8 cellular contexts compared by ENCODE assay signal in genomic region chr1:37999434-38000232, GRCh38. TPM values are rescaled to one million over a fixed set of nuclear protein-coding genes. Genes with fewer than 3 reads are reported as not detected.
A peak's percentile ranks its signal among the peaks of the same experiment; 100 is the strongest.
DNase-seq lines count a peak whose midpoint lies in the region; ATAC-seq and TF ChIP-seq lines count a peak whose summit lies in the region.

No MANE protein-coding gene starts in this region.

- peak overlapping the region; percentile 59 for H3K4me3 Mint-ChIP-seq in mesothelial cell of epicardium

- H3K9me3 Mint-ChIP-seq in mesothelial cell of epicardium, result no peaks in the 10 kb centered on the region

- TF ChIP-seq POLR2A in Peyer's patch (IDR thresholded peaks at IDR 0.05), result no peak
- no peak for TF ChIP-seq POLR2A in uterus (IDR thresholded peaks at IDR 0.05)

- H3K4me1 Mint-ChIP-seq in mesothelial cell of epicardium, result peaks cover 56% of the 10 kb centered on the region

- no peaks in the 10 kb centered on the region for H3K27me3 Mint-ChIP-seq in mesothelial cell of epicardium (ENCODE audit: low read depth)

- peak; percentile 76 for DNase-seq in EL
- DNase-seq in Peyer's patch, result no peak
- peak; percentile 68 to 89 for DNase-seq in dermis microvascular lymphatic vessel endothelial cell (ENCODE audit: low read depth in 2 of 2)
- DNase-seq in mesothelial cell of epicardium (ENCODE audit: low spot score in 2 of 2, unreplicated experiment in 2 of 2), result no peak
- peak; percentile 59 to 61 for DNase-seq in uterus
- DNase-seq in NOMO-1 (lab: John Stamatoyannopoulos, UW; ENCODE audit: unreplicated experiment in 2 of 2), result no peak

- H3K27ac ChIP-seq in Peyer's patch, result peak overlapping the region; percentile 70 to 85 (median 78)
- peak overlapping the region; percentile 94 to 97 for H3K27ac ChIP-seq in uterus

- intact Hi-C loops in uterus (cut with DNase I; ENCODE audit: low total_unique reads), result no loop called here

- no peak for ATAC-seq in HG02759 (IDR thresholded peaks at IDR 0.05; ENCODE audit: unreplicated experiment)
- no peak for ATAC-seq in activated CD4-positive, CD25-positive, alpha-beta regulatory T cell treated with anti-CD3 and anti-CD28 coated beads, Interleukin-2, amount 50 U/mL, for 24 hours

- H3K9me3 ChIP-seq in Peyer's patch (no peaks in the 10 kb centered on the region), uterus (no peaks in the 10 kb centered on the region)

- peaks cover 2% of the 10 kb centered on the region for H3K36me3 Mint-ChIP-seq in mesothelial cell of epicardium

- H3K27me3 ChIP-seq in Peyer's patch, result no peaks in the 10 kb centered on the region
- no peaks in the 10 kb centered on the region for H3K27me3 ChIP-seq in uterus

- TF ChIP-seq CTCF in Peyer's patch (IDR thresholded peaks at IDR 0.05) (no peak), mesothelial cell of epicardium (IDR thresholded peaks at IDR 0.05; ENCODE audit: unreplicated experiment) (no peak), uterus (IDR thresholded peaks at IDR 0.05) (no peak)

- H3K27ac Mint-ChIP-seq in mesothelial cell of epicardium, result peak overlapping the region; percentile 100

- H3K36me3 ChIP-seq in Peyer's patch, result no peaks in the 10 kb centered on the region
- no peaks in the 10 kb centered on the region for H3K36me3 ChIP-seq in uterus

- peaks cover 0 to 81% (median 0%) of the 10 kb centered on the region in 4 donors for H3K4me1 ChIP-seq in Peyer's patch
- peaks cover 8 to 41% of the 10 kb centered on the region in 2 donors for H3K4me1 ChIP-seq in uterus

- H3K4me3 ChIP-seq in Peyer's patch (no peak overlapping the region), uterus (no peak overlapping the region)

RNA-seq across cellular contexts. Expression of gene FHL3, which starts 5.7 kb away (rescaled TPM):
- total RNA-seq in Peyer's patch, result 10 to 100 TPM in 1 of 4 donors, 1 to 10 TPM in 3; 3.3 to 13.2 (median 4.9) TPM
- 10.9 and 18.1 TPM in 2 replicates for total RNA-seq in dermis microvascular lymphatic vessel endothelial cell
- total RNA-seq in mesothelial cell of epicardium, result 46.1 to 50.6 TPM (median 46.2 TPM) in 3 replicates
- 10 to 100 TPM; 21.0 to 97.5 (median 42.1) TPM for total RNA-seq in uterus

RNA-seq across cellular contexts. Expression of gene SF3A3, which starts 9.8 kb away (rescaled TPM):
- total RNA-seq in Peyer's patch, result 100 to 1,000 TPM in 1 of 4 donors, 10 to 100 TPM in 3; 29.9 to 144 (median 36.0) TPM
- total RNA-seq in dermis microvascular lymphatic vessel endothelial cell, result 44.0 and 63.3 TPM in 2 replicates
- 69.8 to 82.2 TPM (median 80.7 TPM) in 3 replicates for total RNA-seq in mesothelial cell of epicardium
- total RNA-seq in uterus, result 100 to 1,000 TPM in 1 of 4 donors, 10 to 100 TPM in 3; 22.6 to 102 (median 45.4) TPM

RNA-seq across cellular contexts. Expression of gene UTP11, which starts 12.9 kb away (rescaled TPM):
- total RNA-seq in Peyer's patch (10 to 100 TPM in 3 of 4 donors, 1 to 10 TPM in 1; 8.9 to 23.1 (median 18.8) TPM), dermis microvascular lymphatic vessel endothelial cell (24.7 and 32.5 TPM in 2 replicates), mesothelial cell of epicardium (32.3 to 37.2 TPM (median 36.5 TPM) in 3 replicates), uterus (10 to 100 TPM in 3 of 4 donors, 1 to 10 TPM in 1; 8.2 to 60.3 (median 36.9) TPM)

RNA-seq across cellular contexts. Expression of gene POU3F1, which starts 47.0 kb away (rescaled TPM):
- total RNA-seq in Peyer's patch (not detected), dermis microvascular lymphatic vessel endothelial cell (under 0.01 TPM in 1 of 2 replicates, not detected in the other), mesothelial cell of epicardium (0.16 to 0.45 TPM (median 0.29 TPM) in 3 replicates), uterus (not detected)

RNA-seq across cellular contexts. Expression of gene INPP5B, which starts 52.8 kb away (rescaled TPM):
- total RNA-seq in Peyer's patch, result 10 to 100 TPM; 24.7 to 56.9 (median 35.3) TPM
- 17.6 and 20.0 TPM in 2 replicates for total RNA-seq in dermis microvascular lymphatic vessel endothelial cell
- 20.7 to 21.5 TPM (median 20.9 TPM) in 3 replicates for total RNA-seq in mesothelial cell of epicardium
- 10 to 100 TPM; 20.2 to 79.4 (median 46.8) TPM for total RNA-seq in uterus

Comparison
In these comparisons a context has a peak if more than half of its experiments do, and no peak if none do; other contexts are left out.
1. DNase-seq: peak in EL (single experiment), dermis microvascular lymphatic vessel endothelial cell (2 of 2) and uterus (2 of 2); none in Peyer's patch (0 of 3), mesothelial cell of epicardium (0 of 2) and NOMO-1 (0 of 2).